ENCODE assay signal across 10 cellular contexts in the genomic region with DNA sequence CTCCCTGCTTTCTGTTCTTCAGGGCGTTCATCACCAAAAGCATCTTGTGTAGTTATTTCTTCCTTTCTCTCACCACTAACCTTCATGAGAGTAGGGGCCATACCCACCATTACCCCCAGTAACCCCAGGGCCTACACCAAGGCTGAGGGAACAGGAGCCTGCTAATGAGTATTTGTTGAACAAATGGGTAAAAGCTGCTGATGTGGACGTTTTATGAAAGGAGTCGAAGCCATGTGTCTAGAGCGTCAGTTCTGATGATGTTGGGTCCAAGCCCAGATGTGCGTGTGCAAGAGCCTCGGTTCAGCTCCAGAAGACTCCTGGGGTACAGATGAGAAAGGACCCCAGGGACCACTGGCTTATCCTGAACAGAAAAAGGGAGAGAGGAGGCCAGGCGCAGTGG.
DNase-seq lines count a peak whose midpoint lies in the region; ATAC-seq and TF ChIP-seq lines count a peak whose summit lies in the region.
"Had no signal": no experiment of that assay in that cellular context is flagged by ENCODE, and none has a peak within 500 bp of the region (broad histone marks: within the 10 kb centered on the region; RNA-seq: fewer than 3 reads in every experiment).

No MANE protein-coding gene starts in this region.

- no peak for DNase-seq in activated CD4-positive, alpha-beta memory T cell treated with anti-CD3 and anti-CD28 coated beads, Interleukin-2, amount 10 ng/mL, durations not matched to agents 7 days and 5 days
- DNase-seq in activated CD4-positive, alpha-beta memory T cell treated with anti-CD3 and anti-CD28 coated beads for 36 hours: no peak
- DNase-seq in CD14-positive monocyte (ENCODE audit: low spot score): no peak
- DNase-seq in stimulated activated effector memory CD8-positive, alpha-beta T cell treated with anti-CD3 and anti-CD28 coated beads, Interleukin-12 subunit alpha, Interleukin-12 subunit beta, amount 100 ng/mL, for 72 hours (ENCODE audit: low spot score in 2 of 2): no peak
- no peak for DNase-seq in stimulated activated CD4-positive, alpha-beta T cell treated with anti-CD3 and anti-CD28 coated beads, Interleukin-4, amount 100 ng/mL, for 1 hour
- DNase-seq: AML-193; CD4-positive, CD25-positive, alpha-beta regulatory T cell had no signal

- intact Hi-C loops in activated CD4-positive, alpha-beta memory T cell treated with anti-CD3 and anti-CD28 coated beads for 36 hours (cut with micrococcal nuclease): loop anchor here (5.0 kb wide), 1 partner anchor 75 kb away; no protein-coding TSS in a partner anchor
- intact Hi-C loops in CD14-positive monocyte (cut with micrococcal nuclease): loop anchor here (10.0 kb wide), 1 partner anchor 142 kb away; no protein-coding TSS in a partner anchor

- peak overlapping the region; percentile 25 for H3K27ac Mint-ChIP-seq in activated CD4-positive, alpha-beta memory T cell treated with anti-CD3 and anti-CD28 coated beads, Interleukin-2, amount 10 ng/mL, durations not matched to agents 7 days and 5 days
- no peak overlapping the region for H3K27ac Mint-ChIP-seq in activated CD4-positive, alpha-beta memory T cell treated with anti-CD3 and anti-CD28 coated beads for 36 hours
- peak overlapping the region in 4 of 7 donors; percentile 26 to 80 (median 52) for H3K27ac Mint-ChIP-seq in CD14-positive monocyte
- peak overlapping the region; percentile 13 for H3K27ac Mint-ChIP-seq in stimulated activated effector memory CD8-positive, alpha-beta T cell treated with anti-CD3 and anti-CD28 coated beads, Interleukin-12 subunit alpha, Interleukin-12 subunit beta, amount 100 ng/mL, for 72 hours
- H3K27ac Mint-ChIP-seq: CD4-positive, CD25-positive, alpha-beta regulatory T cell had no signal

- H3K9me2 ChIP-seq in SU-DHL-6 (replicated peaks; ENCODE audit: insufficient read depth, low read length): no peaks in the 10 kb centered on the region

- no peaks in the 10 kb centered on the region for H3K9me3 Mint-ChIP-seq in activated CD4-positive, alpha-beta memory T cell treated with anti-CD3 and anti-CD28 coated beads, Interleukin-2, amount 10 ng/mL, durations not matched to agents 7 days and 5 days
- H3K9me3 Mint-ChIP-seq in activated CD4-positive, alpha-beta memory T cell treated with anti-CD3 and anti-CD28 coated beads for 36 hours: no peaks in the 10 kb centered on the region
- H3K9me3 Mint-ChIP-seq in CD14-positive monocyte: peaks cover 0 to 2% (median 0%) of the 10 kb centered on the region in 7 donors
- no peaks in the 10 kb centered on the region for H3K9me3 Mint-ChIP-seq in stimulated activated effector memory CD8-positive, alpha-beta T cell treated with anti-CD3 and anti-CD28 coated beads, Interleukin-12 subunit alpha, Interleukin-12 subunit beta, amount 100 ng/mL, for 72 hours

- H3K9ac ChIP-seq in SU-DHL-6 (ENCODE audit: low read length): no peak overlapping the region
- H3K9ac ChIP-seq: BLaER1 had no signal

- TF ChIP-seq CTCF in CD14-positive monocyte (IDR thresholded peaks at IDR 0.05): no peak
- no peak for TF ChIP-seq CTCF in SU-DHL-6 (IDR thresholded peaks at IDR 0.05; ENCODE audit: insufficient read depth, low read length, poor library complexity, severe bottlenecking)

- no peaks in the 10 kb centered on the region for H3K36me3 Mint-ChIP-seq in activated CD4-positive, alpha-beta memory T cell treated with anti-CD3 and anti-CD28 coated beads, Interleukin-2, amount 10 ng/mL, durations not matched to agents 7 days and 5 days (ENCODE audit: low read depth)
- no peaks in the 10 kb centered on the region for H3K36me3 Mint-ChIP-seq in activated CD4-positive, alpha-beta memory T cell treated with anti-CD3 and anti-CD28 coated beads for 36 hours
- no peaks in the 10 kb centered on the region for H3K36me3 Mint-ChIP-seq in CD14-positive monocyte
- no peaks in the 10 kb centered on the region for H3K36me3 Mint-ChIP-seq in stimulated activated effector memory CD8-positive, alpha-beta T cell treated with anti-CD3 and anti-CD28 coated beads, Interleukin-12 subunit alpha, Interleukin-12 subunit beta, amount 100 ng/mL, for 72 hours
- H3K36me3 Mint-ChIP-seq: CD4-positive, CD25-positive, alpha-beta regulatory T cell had no signal

- no peaks in the 10 kb centered on the region for H3K36me3 ChIP-seq in SU-DHL-6 (ENCODE audit: low read length)
- H3K36me3 ChIP-seq: BLaER1 had no signal

- POLR2A ChIA-PET in activated CD4-positive, alpha-beta memory T cell treated with anti-CD3 and anti-CD28 coated beads, Interleukin-2, amount 10 ng/mL, durations not matched to agents 7 days and 5 days (lab: Charles Lee): no interaction called here
- POLR2A ChIA-PET in activated CD4-positive, alpha-beta memory T cell treated with anti-CD3 and anti-CD28 coated beads for 36 hours (lab: Charles Lee): no interaction called here

- H3K27me3 ChIP-seq in SU-DHL-6 (ENCODE audit: low read length): no peaks in the 10 kb centered on the region
- H3K27me3 ChIP-seq: BLaER1 had no signal

- peaks cover 21% of the 10 kb centered on the region; the same call in 1 of the 2 replicates for H3F3A ChIP-seq in SU-DHL-6 (ENCODE audit: insufficient read depth)

- CTCF ChIA-PET in activated CD4-positive, alpha-beta memory T cell treated with anti-CD3 and anti-CD28 coated beads, Interleukin-2, amount 10 ng/mL, durations not matched to agents 7 days and 5 days (lab: Charles Lee): interaction anchor here (0.6 kb wide), 1 partner anchor 888 kb away, joined by 5 read pairs; no protein-coding TSS in a partner anchor
- CTCF ChIA-PET in activated CD4-positive, alpha-beta memory T cell treated with anti-CD3 and anti-CD28 coated beads for 36 hours (lab: Charles Lee): no interaction called here

- ATAC-seq in stimulated activated effector memory CD8-positive, alpha-beta T cell treated with anti-CD3 and anti-CD28 coated beads, Interleukin-12 subunit alpha, Interleukin-12 subunit beta, amount 100 ng/mL, for 72 hours: no peak
- ATAC-seq: HCT116 had no signal

- peaks cover 7% of the 10 kb centered on the region for H3K27me3 Mint-ChIP-seq in activated CD4-positive, alpha-beta memory T cell treated with anti-CD3 and anti-CD28 coated beads, Interleukin-2, amount 10 ng/mL, durations not matched to agents 7 days and 5 days
- peaks cover 7% of the 10 kb centered on the region for H3K27me3 Mint-ChIP-seq in activated CD4-positive, alpha-beta memory T cell treated with anti-CD3 and anti-CD28 coated beads for 36 hours
- H3K27me3 Mint-ChIP-seq in CD14-positive monocyte (ENCODE audit: low read depth in 3 of 3): peaks cover 0 to 3% (median 2%) of the 10 kb centered on the region in 3 donors

- no peaks in the 10 kb centered on the region for H3K9me3 ChIP-seq in SU-DHL-6 (ENCODE audit: insufficient read depth, low read length)

- H3K4me3 ChIP-seq in SU-DHL-6 (ENCODE audit: insufficient read depth, low read length, poor library complexity, severe bottlenecking): no peak overlapping the region
- H3K4me3 ChIP-seq: BLaER1 had no signal

- no peak overlapping the region for H2AFZ ChIP-seq in SU-DHL-6 (ENCODE audit: low read depth, low read length, severe bottlenecking)

- peak overlapping the region; percentile 43; the same call in 1 of the 2 replicates for H3K27ac ChIP-seq in SU-DHL-6 (ENCODE audit: low read depth, low read length)
- H3K27ac ChIP-seq: BLaER1 had no signal

- H3K4me1 Mint-ChIP-seq in activated CD4-positive, alpha-beta memory T cell treated with anti-CD3 and anti-CD28 coated beads, Interleukin-2, amount 10 ng/mL, durations not matched to agents 7 days and 5 days: peaks cover 39% of the 10 kb centered on the region
- peaks cover 14% of the 10 kb centered on the region for H3K4me1 Mint-ChIP-seq in activated CD4-positive, alpha-beta memory T cell treated with anti-CD3 and anti-CD28 coated beads for 36 hours (ENCODE audit: low read depth)
- peaks cover 31% of the 10 kb centered on the region for H3K4me1 Mint-ChIP-seq in CD14-positive monocyte
- peaks cover 26% of the 10 kb centered on the region for H3K4me1 Mint-ChIP-seq in stimulated activated effector memory CD8-positive, alpha-beta T cell treated with anti-CD3 and anti-CD28 coated beads, Interleukin-12 subunit alpha, Interleukin-12 subunit beta, amount 100 ng/mL, for 72 hours

- H4K20me1 ChIP-seq in SU-DHL-6 (ENCODE audit: low read depth, low read length): no peaks in the 10 kb centered on the region
- H4K20me1 ChIP-seq: BLaER1 had no signal

- H3K4me3 Mint-ChIP-seq in activated CD4-positive, alpha-beta memory T cell treated with anti-CD3 and anti-CD28 coated beads, Interleukin-2, amount 10 ng/mL, durations not matched to agents 7 days and 5 days: no peak overlapping the region
- H3K4me3 Mint-ChIP-seq in activated CD4-positive, alpha-beta memory T cell treated with anti-CD3 and anti-CD28 coated beads for 36 hours: no peak overlapping the region
- H3K4me3 Mint-ChIP-seq in CD14-positive monocyte: no peak overlapping the region
- H3K4me3 Mint-ChIP-seq in stimulated activated effector memory CD8-positive, alpha-beta T cell treated with anti-CD3 and anti-CD28 coated beads, Interleukin-12 subunit alpha, Interleukin-12 subunit beta, amount 100 ng/mL, for 72 hours: no peak overlapping the region
- H3K4me3 Mint-ChIP-seq: CD4-positive, CD25-positive, alpha-beta regulatory T cell had no signal

- no peaks in the 10 kb centered on the region for H3K79me2 ChIP-seq in SU-DHL-6 (ENCODE audit: insufficient read depth, low read length)

- no peak overlapping the region for H3K4me2 ChIP-seq in SU-DHL-6 (ENCODE audit: low read depth, low read length, poor library complexity, severe bottlenecking)
